1 cellular context compared by ENCODE assay signal in the genomic region with DNA sequence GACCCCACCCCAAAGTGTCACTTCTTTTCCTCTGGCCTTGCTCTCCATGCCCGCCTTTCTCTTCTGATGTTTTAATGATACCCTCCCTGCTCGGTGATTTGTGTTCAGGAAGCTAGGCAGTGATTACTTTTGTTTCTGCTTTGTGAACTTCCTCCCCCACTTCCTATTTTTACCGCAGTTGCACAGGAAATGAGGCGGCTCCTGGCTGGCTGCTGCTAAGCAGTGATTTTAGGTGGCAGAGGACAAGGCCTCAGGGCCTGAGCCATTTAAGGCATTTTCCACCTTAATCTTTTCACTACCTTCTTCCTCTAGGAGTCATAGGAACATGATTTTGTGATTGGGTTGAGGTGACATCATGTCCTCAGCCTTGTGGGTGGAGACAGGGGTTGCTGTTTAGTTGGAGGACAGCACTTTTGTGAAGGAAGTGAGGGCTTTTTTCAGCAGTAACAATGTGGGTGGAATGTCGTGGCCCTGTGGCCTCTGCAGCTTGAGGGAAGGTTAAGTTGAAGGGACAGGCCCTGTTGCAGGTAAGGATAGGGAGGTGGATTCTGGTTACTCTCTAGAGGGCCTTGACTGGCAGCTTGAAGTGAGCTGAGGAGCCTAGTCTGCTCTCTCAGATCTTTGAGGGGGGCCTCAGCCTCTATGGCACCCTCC.
TF ChIP-seq lines count a peak whose summit lies in the region.

No MANE protein-coding gene starts in this region.

TF ChIP-seq in HEK293, 187 proteins besides CTCF, POLR2A, EP300 and RAD21 (continued from another document and continues in another):
- no peak for TF ChIP-seq ZNF146 (tag by site-specific recombination; IDR thresholded peaks at IDR 0.05)
- TF ChIP-seq ZNF19 (tag by site-specific recombination; IDR thresholded peaks at IDR 0.05; ENCODE audit: low read depth), result no peak
- no peak for TF ChIP-seq ZNF121 (tag by site-specific recombination; IDR thresholded peaks at IDR 0.05)
- TF ChIP-seq SETDB1 (IDR thresholded peaks at IDR 0.05; ENCODE audit: insufficient read length, low read length), result no peak
- TF ChIP-seq ZNF398 (tag by site-specific recombination; IDR thresholded peaks at IDR 0.05), result peak; percentile 73
- no peak for TF ChIP-seq GLI4 (tag by site-specific recombination; IDR thresholded peaks at IDR 0.05)
- TF ChIP-seq, protein P1, sequence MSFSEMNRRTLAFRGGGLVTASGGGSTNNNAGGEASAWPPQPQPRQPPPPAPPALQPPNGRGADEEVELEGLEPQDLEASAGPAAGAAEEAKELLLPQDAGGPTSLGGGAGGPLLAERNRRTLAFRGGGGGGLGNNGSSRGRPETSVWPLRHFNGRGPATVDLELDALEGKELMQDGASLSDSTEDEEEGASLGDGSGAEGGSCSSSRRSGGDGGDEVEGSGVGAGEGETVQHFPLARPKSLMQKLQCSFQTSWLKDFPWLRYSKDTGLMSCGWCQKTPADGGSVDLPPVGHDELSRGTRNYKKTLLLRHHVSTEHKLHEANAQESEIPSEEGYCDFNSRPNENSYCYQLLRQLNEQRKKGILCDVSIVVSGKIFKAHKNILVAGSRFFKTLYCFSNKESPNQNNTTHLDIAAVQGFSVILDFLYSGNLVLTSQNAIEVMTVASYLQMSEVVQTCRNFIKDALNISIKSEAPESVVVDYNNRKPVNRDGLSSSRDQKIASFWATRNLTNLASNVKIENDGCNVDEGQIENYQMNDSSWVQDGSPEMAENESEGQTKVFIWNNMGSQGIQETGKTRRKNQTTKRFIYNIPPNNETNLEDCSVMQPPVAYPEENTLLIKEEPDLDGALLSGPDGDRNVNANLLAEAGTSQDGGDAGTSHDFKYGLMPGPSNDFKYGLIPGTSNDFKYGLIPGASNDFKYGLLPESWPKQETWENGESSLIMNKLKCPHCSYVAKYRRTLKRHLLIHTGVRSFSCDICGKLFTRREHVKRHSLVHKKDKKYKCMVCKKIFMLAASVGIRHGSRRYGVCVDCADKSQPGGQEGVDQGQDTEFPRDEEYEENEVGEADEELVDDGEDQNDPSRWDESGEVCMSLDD (tag by site-specific recombination; IDR thresholded peaks at IDR 0.05), result no peak
- TF ChIP-seq ZNF76 (tag by site-specific recombination; IDR thresholded peaks at IDR 0.05; ENCODE audit: borderline replicate concordance, low read depth), result no peak
- peak; percentile 60 for TF ChIP-seq FEZF1 (tag by site-specific recombination; IDR thresholded peaks at IDR 0.05)
- TF ChIP-seq, protein P2, sequence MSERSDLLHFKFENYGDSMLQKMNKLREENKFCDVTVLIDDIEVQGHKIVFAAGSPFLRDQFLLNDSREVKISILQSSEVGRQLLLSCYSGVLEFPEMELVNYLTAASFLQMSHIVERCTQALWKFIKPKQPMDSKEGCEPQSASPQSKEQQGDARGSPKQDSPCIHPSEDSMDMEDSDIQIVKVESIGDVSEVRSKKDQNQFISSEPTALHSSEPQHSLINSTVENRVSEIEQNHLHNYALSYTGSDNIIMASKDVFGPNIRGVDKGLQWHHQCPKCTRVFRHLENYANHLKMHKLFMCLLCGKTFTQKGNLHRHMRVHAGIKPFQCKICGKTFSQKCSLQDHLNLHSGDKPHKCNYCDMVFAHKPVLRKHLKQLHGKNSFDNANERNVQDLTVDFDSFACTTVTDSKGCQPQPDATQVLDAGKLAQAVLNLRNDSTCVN (tag by site-specific recombination; optimal IDR thresholded peaks at IDR 0.05), result no peak
- TF ChIP-seq ZNF280C (tag by site-specific recombination; IDR thresholded peaks at IDR 0.05), result no peak
- TF ChIP-seq ZNF341 (tag by site-specific recombination; IDR thresholded peaks at IDR 0.05; ENCODE audit: low read depth), result peak; percentile 44
- TF ChIP-seq, protein P3, sequence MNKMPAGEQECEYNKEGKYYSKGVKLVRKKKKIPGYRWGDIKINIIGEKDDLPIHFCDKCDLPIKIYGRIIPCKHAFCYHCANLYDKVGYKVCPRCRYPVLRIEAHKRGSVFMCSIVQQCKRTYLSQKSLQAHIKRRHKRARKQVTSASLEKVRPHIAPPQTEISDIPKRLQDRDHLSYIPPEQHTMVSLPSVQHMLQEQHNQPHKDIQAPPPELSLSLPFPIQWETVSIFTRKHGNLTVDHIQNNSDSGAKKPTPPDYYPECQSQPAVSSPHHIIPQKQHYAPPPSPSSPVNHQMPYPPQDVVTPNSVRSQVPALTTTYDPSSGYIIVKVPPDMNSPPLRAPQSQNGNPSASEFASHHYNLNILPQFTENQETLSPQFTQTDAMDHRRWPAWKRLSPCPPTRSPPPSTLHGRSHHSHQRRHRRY (tag by site-specific recombination; IDR thresholded peaks at IDR 0.05), result no peak
- no peak for TF ChIP-seq ZNF596 (tag by site-specific recombination; IDR thresholded peaks at IDR 0.05)
- TF ChIP-seq SCRT2 (tag by site-specific recombination; IDR thresholded peaks at IDR 0.05), result 0 out of 2 replicates have a peak, but pooled peaks have one; percentile 15
- peak; percentile 83 for TF ChIP-seq ZNF518A (tag by site-specific recombination; conservative IDR thresholded peaks at IDR 0.05; ENCODE audit: low read depth)
- no peak for TF ChIP-seq ZNF830 (tag by site-specific recombination; IDR thresholded peaks at IDR 0.05; ENCODE audit: low read depth)
- TF ChIP-seq SP3 (tag by site-specific recombination; IDR thresholded peaks at IDR 0.05), result peak; percentile 54
- no peak for TF ChIP-seq ZNF664 (tag by site-specific recombination; IDR thresholded peaks at IDR 0.05)
- TF ChIP-seq ZNF239 (tag by site-specific recombination; IDR thresholded peaks at IDR 0.05), result no peak
- TF ChIP-seq ZBTB1 (tag by site-specific recombination; IDR thresholded peaks at IDR 0.05), result no peak
- no peak for TF ChIP-seq ZNF214 (tag by site-specific recombination; IDR thresholded peaks at IDR 0.05; ENCODE audit: borderline replicate concordance)
- TF ChIP-seq WT1 (tag by site-specific recombination; IDR thresholded peaks at IDR 0.05), result peak; percentile 65; the same call in 1 of the 2 replicates
- TF ChIP-seq ZNF324 (tag by site-specific recombination; IDR thresholded peaks at IDR 0.05), result no peak
- TF ChIP-seq ZNF629 (tag by site-specific recombination; IDR thresholded peaks at IDR 0.05), result peak; percentile 89
- TF ChIP-seq, protein P4, sequence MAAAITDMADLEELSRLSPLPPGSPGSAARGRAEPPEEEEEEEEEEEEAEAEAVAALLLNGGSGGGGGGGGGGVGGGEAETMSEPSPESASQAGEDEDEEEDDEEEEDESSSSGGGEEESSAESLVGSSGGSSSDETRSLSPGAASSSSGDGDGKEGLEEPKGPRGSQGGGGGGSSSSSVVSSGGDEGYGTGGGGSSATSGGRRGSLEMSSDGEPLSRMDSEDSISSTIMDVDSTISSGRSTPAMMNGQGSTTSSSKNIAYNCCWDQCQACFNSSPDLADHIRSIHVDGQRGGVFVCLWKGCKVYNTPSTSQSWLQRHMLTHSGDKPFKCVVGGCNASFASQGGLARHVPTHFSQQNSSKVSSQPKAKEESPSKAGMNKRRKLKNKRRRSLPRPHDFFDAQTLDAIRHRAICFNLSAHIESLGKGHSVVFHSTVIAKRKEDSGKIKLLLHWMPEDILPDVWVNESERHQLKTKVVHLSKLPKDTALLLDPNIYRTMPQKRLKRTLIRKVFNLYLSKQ (tag by site-specific recombination; IDR thresholded peaks at IDR 0.05; ENCODE audit: borderline replicate concordance), result no peak
- TF ChIP-seq IKZF3 (tag by site-specific recombination; IDR thresholded peaks at IDR 0.05), result peak; percentile 84
- no peak for TF ChIP-seq ZNF560 (tag by site-specific recombination; IDR thresholded peaks at IDR 0.05; ENCODE audit: borderline replicate concordance)
- TF ChIP-seq, protein P5, sequence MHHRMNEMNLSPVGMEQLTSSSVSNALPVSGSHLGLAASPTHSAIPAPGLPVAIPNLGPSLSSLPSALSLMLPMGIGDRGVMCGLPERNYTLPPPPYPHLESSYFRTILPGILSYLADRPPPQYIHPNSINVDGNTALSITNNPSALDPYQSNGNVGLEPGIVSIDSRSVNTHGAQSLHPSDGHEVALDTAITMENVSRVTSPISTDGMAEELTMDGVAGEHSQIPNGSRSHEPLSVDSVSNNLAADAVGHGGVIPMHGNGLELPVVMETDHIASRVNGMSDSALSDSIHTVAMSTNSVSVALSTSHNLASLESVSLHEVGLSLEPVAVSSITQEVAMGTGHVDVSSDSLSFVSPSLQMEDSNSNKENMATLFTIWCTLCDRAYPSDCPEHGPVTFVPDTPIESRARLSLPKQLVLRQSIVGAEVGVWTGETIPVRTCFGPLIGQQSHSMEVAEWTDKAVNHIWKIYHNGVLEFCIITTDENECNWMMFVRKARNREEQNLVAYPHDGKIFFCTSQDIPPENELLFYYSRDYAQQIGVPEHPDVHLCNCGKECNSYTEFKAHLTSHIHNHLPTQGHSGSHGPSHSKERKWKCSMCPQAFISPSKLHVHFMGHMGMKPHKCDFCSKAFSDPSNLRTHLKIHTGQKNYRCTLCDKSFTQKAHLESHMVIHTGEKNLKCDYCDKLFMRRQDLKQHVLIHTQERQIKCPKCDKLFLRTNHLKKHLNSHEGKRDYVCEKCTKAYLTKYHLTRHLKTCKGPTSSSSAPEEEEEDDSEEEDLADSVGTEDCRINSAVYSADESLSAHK (tag by site-specific recombination; IDR thresholded peaks at IDR 0.05), result 0 out of 2 replicates have a peak, but pooled peaks have one; percentile 3
- TF ChIP-seq ZNF654 (tag by site-specific recombination; IDR thresholded peaks at IDR 0.05; ENCODE audit: low read depth), result no peak
- peak; percentile 68; the same call in 1 of the 2 replicates for TF ChIP-seq ZSCAN30 (tag by site-specific recombination; IDR thresholded peaks at IDR 0.05)
- TF ChIP-seq ZNF514 (tag by site-specific recombination; IDR thresholded peaks at IDR 0.05), result no peak
- no peak for TF ChIP-seq ZSCAN23 (tag by site-specific recombination; IDR thresholded peaks at IDR 0.05)
